18 cellular contexts compared by ENCODE assay signal in the genomic region with DNA sequence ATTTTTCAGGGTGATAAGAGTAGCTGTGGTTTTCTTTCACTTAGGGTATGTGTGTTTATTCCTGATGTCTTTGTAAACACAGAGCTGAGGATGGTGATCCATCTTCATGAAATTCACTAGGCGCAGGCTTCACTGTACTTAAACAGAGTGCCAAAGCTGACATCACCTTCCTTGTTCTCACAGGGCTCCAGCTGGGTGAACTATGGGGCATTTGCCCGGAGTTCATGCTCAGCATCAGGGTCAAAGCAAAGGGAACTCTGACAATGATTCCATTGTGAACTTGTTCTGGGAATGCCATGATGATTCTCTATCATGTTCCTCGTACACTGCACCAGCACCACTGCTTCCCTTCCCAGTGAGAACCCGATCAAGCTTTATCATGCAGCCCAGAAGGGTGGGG.
DNase-seq lines count a peak whose midpoint lies in the region; ATAC-seq and TF ChIP-seq lines count a peak whose summit lies in the region.
"Had no signal": no experiment of that assay in that cellular context is flagged by ENCODE, and none has a peak within 500 bp of the region (broad histone marks: within the 10 kb centered on the region; RNA-seq: fewer than 3 reads in every experiment).

No MANE protein-coding gene starts in this region.

- in situ Hi-C loops in G401 (cut with HindIII; ENCODE audit: low sequenced_read_pairs): no loop called here

- intact Hi-C loops in ascending aorta (cut with DNase I): no loop called here

- no peaks in the 10 kb centered on the region for H3K4me1 ChIP-seq in ascending aorta
- H3K4me1 ChIP-seq: tibial artery had no signal

- H3K27ac ChIP-seq in ascending aorta: no peak overlapping the region
- H3K27ac ChIP-seq: SK-N-MC, tibial artery, VCaP had no signal

- no peak for ATAC-seq in GM21360 (IDR thresholded peaks at IDR 0.05; ENCODE audit: unreplicated experiment)
- ATAC-seq: HCT116 had no signal

- no peaks in the 10 kb centered on the region for H3K36me3 ChIP-seq in ascending aorta
- H3K36me3 ChIP-seq: tibial artery had no signal

- H3K4me3 ChIP-seq in ascending aorta: no peak overlapping the region
- H3K4me3 ChIP-seq: SK-N-MC, tibial artery had no signal

- H3K27me3 ChIP-seq in ascending aorta: no peaks in the 10 kb centered on the region
- H3K27me3 ChIP-seq: tibial artery had no signal

- DNase-seq in G401 (ENCODE audit: low spot score) (peak; percentile 20), amygdala (lab: John Stamatoyannopoulos, UW) (peak in 50 of 56 donors; percentile 3 to 96 (median 63)), globus pallidus (ENCODE audit: low spot score) (peak; percentile 96), occipital lobe (lab: John Stamatoyannopoulos, UW) (peak; percentile 73), ascending aorta (ENCODE audit: low spot score in 2 of 2) (no peak), T-helper 1 cell (no peak), 8988T (no peak)
- DNase-seq: activated naive CD4-positive, alpha-beta T cell treated with Interleukin-2 at 50 U/mL for 16 hours; DMS 273 treated with DMSO at 0.1 percent for 48 hours; erythroblast; mammary epithelial cell; NCI-H2029 treated with DMSO at 0.1 percent for 48 hours; NCI-H82; tibial artery had no signal

- TF ChIP-seq CTCF in ascending aorta (IDR thresholded peaks at IDR 0.05): no peak

- H3K9me3 ChIP-seq in ascending aorta: no peaks in the 10 kb centered on the region
- H3K9me3 ChIP-seq: tibial artery had no signal

Comparison
In these comparisons a context has a peak if more than half of its experiments do, and no peak if none do; other contexts are left out.
1. DNase-seq: peak in G401 (single experiment), amygdala (50 of 56), globus pallidus (single experiment) and occipital lobe (single experiment); none in ascending aorta (0 of 2), T-helper 1 cell (0 of 5) and 8988T (single experiment).